In the genomic region with DNA sequence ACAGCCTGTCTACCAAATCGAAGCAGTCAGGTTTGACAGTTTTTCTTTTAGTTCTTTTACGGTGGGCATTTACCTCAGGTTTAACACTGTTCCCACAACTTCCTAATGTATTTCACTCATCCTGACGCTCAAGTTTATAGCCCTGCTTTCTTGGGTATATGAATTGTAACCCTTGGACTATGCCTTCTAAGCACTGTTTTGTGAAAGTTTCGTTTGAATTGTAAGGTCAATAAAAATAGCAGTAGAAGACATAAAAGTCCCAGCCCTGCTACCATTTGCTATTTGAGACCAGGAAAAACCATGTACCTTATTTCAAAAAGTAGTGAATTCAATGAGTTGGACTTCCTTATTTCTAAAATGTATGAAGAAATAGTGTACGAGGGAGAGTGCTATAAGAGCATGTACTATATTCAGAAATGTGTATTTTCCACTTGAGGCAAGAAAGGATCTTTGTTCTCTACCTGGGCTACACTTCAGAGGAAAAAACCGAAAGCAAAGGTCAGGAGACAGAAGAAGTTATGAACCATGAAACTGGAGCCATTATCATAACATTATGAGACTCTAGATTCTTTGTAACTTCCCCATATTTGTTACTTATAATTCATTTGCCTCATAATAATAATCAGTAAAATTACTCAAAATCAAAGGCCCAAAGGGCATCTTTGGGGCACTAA, we compare ENCODE assay signal across 10 cellular contexts. TPM values are rescaled to one million over a fixed set of nuclear protein-coding genes. Genes with fewer than 3 reads are reported as not detected.
A peak's percentile ranks its signal among the peaks of the same experiment; 100 is the strongest.
DNase-seq lines count a peak whose midpoint lies in the region; ATAC-seq and TF ChIP-seq lines count a peak whose summit lies in the region.
"Had no signal": no experiment of that assay in that cellular context is flagged by ENCODE, and none has a peak within 500 bp of the region (broad histone marks: within the 10 kb centered on the region; RNA-seq: fewer than 3 reads in every experiment).

No MANE protein-coding gene starts in this region.

- H3K4me1 Mint-ChIP-seq in activated CD4-positive, alpha-beta memory T cell treated with anti-CD3 and anti-CD28 coated beads for 36 hours (ENCODE audit: low read depth) = peaks cover 42% of the 10 kb centered on the region
- H3K4me1 Mint-ChIP-seq in activated CD4-positive, alpha-beta memory T cell treated with anti-CD3 and anti-CD28 coated beads, Interleukin-2, amount 10 ng/mL, durations not matched to agents 7 days and 5 days = peaks cover 35% of the 10 kb centered on the region

- POLR2A ChIA-PET in activated CD4-positive, alpha-beta memory T cell treated with anti-CD3 and anti-CD28 coated beads for 36 hours (lab: Charles Lee) = no interaction called here
- POLR2A ChIA-PET in activated CD4-positive, alpha-beta memory T cell treated with anti-CD3 and anti-CD28 coated beads, Interleukin-2, amount 10 ng/mL, durations not matched to agents 7 days and 5 days (lab: Charles Lee) = no interaction called here

- H3K4me3 ChIP-seq in colonic mucosa = peak overlapping the region; percentile 78
- H3K4me3 ChIP-seq in skeletal muscle satellite cell (ENCODE audit: low read length) = no peak overlapping the region

- H3K4me1 ChIP-seq in colonic mucosa (peaks cover 8% of the 10 kb centered on the region), skeletal muscle satellite cell (ENCODE audit: control insufficient read depth, insufficient read depth, low read length) (peaks cover 18% of the 10 kb centered on the region)
- H3K4me1 ChIP-seq: BE2C had no signal

- no peaks in the 10 kb centered on the region for H3K27me3 ChIP-seq in colonic mucosa
- H3K27me3 ChIP-seq in skeletal muscle satellite cell (ENCODE audit: control insufficient read depth, insufficient read depth, low read length) = no peaks in the 10 kb centered on the region
- H3K27me3 ChIP-seq: BE2C, gastroesophageal sphincter had no signal

- H3K4me3 Mint-ChIP-seq in activated CD4-positive, alpha-beta memory T cell treated with anti-CD3 and anti-CD28 coated beads for 36 hours = peak overlapping the region; percentile 55
- H3K4me3 Mint-ChIP-seq in activated CD4-positive, alpha-beta memory T cell treated with anti-CD3 and anti-CD28 coated beads, Interleukin-2, amount 10 ng/mL, durations not matched to agents 7 days and 5 days = no peak overlapping the region

- CTCF ChIA-PET in activated CD4-positive, alpha-beta memory T cell treated with anti-CD3 and anti-CD28 coated beads for 36 hours (lab: Charles Lee) = no interaction called here
- CTCF ChIA-PET in activated CD4-positive, alpha-beta memory T cell treated with anti-CD3 and anti-CD28 coated beads, Interleukin-2, amount 10 ng/mL, durations not matched to agents 7 days and 5 days (lab: Charles Lee) = no interaction called here

- H3K27ac ChIP-seq in colonic mucosa = peak overlapping the region; percentile 91

- no peaks in the 10 kb centered on the region for H3K36me3 ChIP-seq in colonic mucosa
- H3K36me3 ChIP-seq in skeletal muscle satellite cell (ENCODE audit: insufficient read depth, low read length) = no peaks in the 10 kb centered on the region
- H3K36me3 ChIP-seq: BE2C, gastroesophageal sphincter had no signal

- ATAC-seq in GM21723 (IDR thresholded peaks at IDR 0.05; ENCODE audit: unreplicated experiment) (no peak), HG02678 (IDR thresholded peaks at IDR 0.05; ENCODE audit: unreplicated experiment) (no peak)
- ATAC-seq: gastroesophageal sphincter had no signal

- H3K9ac ChIP-seq in colonic mucosa (ENCODE audit: low read depth in 2 of 2, low read length in 2 of 2) (peak overlapping the region in 1 of 2 donors; percentile 22), skeletal muscle satellite cell (ENCODE audit: low read depth, low read length) (no peak overlapping the region)

- intact Hi-C loops in activated CD4-positive, alpha-beta memory T cell treated with anti-CD3 and anti-CD28 coated beads for 36 hours (cut with micrococcal nuclease) = loop anchor here (10.0 kb wide), 1 partner anchor 489 kb away; no protein-coding TSS in a partner anchor
- intact Hi-C loops in colonic mucosa (cut with DNase I) = no loop called here

- TF ChIP-seq CTCF in colonic mucosa (IDR thresholded peaks at IDR 0.05) = no peak

- H3K27ac Mint-ChIP-seq in activated CD4-positive, alpha-beta memory T cell treated with anti-CD3 and anti-CD28 coated beads for 36 hours = no peak overlapping the region
- H3K27ac Mint-ChIP-seq in activated CD4-positive, alpha-beta memory T cell treated with anti-CD3 and anti-CD28 coated beads, Interleukin-2, amount 10 ng/mL, durations not matched to agents 7 days and 5 days = no peak overlapping the region

- no peaks in the 10 kb centered on the region for H3K9me3 Mint-ChIP-seq in activated CD4-positive, alpha-beta memory T cell treated with anti-CD3 and anti-CD28 coated beads for 36 hours
- H3K9me3 Mint-ChIP-seq in activated CD4-positive, alpha-beta memory T cell treated with anti-CD3 and anti-CD28 coated beads, Interleukin-2, amount 10 ng/mL, durations not matched to agents 7 days and 5 days = no peaks in the 10 kb centered on the region

- no peaks in the 10 kb centered on the region for H3K27me3 Mint-ChIP-seq in activated CD4-positive, alpha-beta memory T cell treated with anti-CD3 and anti-CD28 coated beads for 36 hours
- H3K27me3 Mint-ChIP-seq in activated CD4-positive, alpha-beta memory T cell treated with anti-CD3 and anti-CD28 coated beads, Interleukin-2, amount 10 ng/mL, durations not matched to agents 7 days and 5 days = no peaks in the 10 kb centered on the region

- no peak for DNase-seq in activated CD4-positive, alpha-beta memory T cell treated with anti-CD3 and anti-CD28 coated beads for 36 hours
- no peak for DNase-seq in activated CD4-positive, alpha-beta memory T cell treated with anti-CD3 and anti-CD28 coated beads, Interleukin-2, amount 10 ng/mL, durations not matched to agents 7 days and 5 days
- peak; percentile 52 for DNase-seq in MV-4-11 (lab: John Stamatoyannopoulos, UW)
- DNase-seq in colonic mucosa = peak; percentile 22
- no peak for DNase-seq in NCI-H1048 (lab: John Stamatoyannopoulos, UW)
- DNase-seq: BE2C had no signal

- no peaks in the 10 kb centered on the region for H3K9me3 ChIP-seq in colonic mucosa
- no peaks in the 10 kb centered on the region for H3K9me3 ChIP-seq in skeletal muscle satellite cell (replicated peaks; ENCODE audit: low read length)
- H3K9me3 ChIP-seq: BE2C, gastroesophageal sphincter had no signal

- peak overlapping the region; percentile 83 for H3K4me2 ChIP-seq in skeletal muscle satellite cell (ENCODE audit: low read length)

- peaks cover 15% of the 10 kb centered on the region for H3K36me3 Mint-ChIP-seq in activated CD4-positive, alpha-beta memory T cell treated with anti-CD3 and anti-CD28 coated beads for 36 hours
- peaks cover 9% of the 10 kb centered on the region for H3K36me3 Mint-ChIP-seq in activated CD4-positive, alpha-beta memory T cell treated with anti-CD3 and anti-CD28 coated beads, Interleukin-2, amount 10 ng/mL, durations not matched to agents 7 days and 5 days (ENCODE audit: low read depth)

RNA-seq across cellular contexts. Expression of a gene that starts 1.9 kb away (rescaled TPM):
- total RNA-seq in activated CD4-positive, alpha-beta memory T cell treated with anti-CD3 and anti-CD28 coated beads for 36 hours = 10 to 100 TPM; 82.5 to 87.1 TPM
- total RNA-seq in activated CD4-positive, alpha-beta memory T cell treated with anti-CD3 and anti-CD28 coated beads, Interleukin-2, amount 10 ng/mL, durations not matched to agents 7 days and 5 days = 10 to 100 TPM; 63.3 to 67.5 TPM
- 10 to 100 TPM; 49.6 to 64.2 TPM for total RNA-seq in colonic mucosa
- 62.9 and 86.7 TPM in 2 replicates for total RNA-seq in skeletal muscle satellite cell (2012; rRNA removed)

Comparison
In these comparisons a context has a peak if more than half of its experiments do, and no peak if none do; other contexts are left out.
1. DNase-seq: peak in MV-4-11 (single experiment) and colonic mucosa (single experiment); none in activated CD4-positive, alpha-beta memory T cell treated with anti-CD3 and anti-CD28 coated beads for 36 hours (single experiment), activated CD4-positive, alpha-beta memory T cell treated with anti-CD3 and anti-CD28 coated beads, Interleukin-2, amount 10 ng/mL, durations not matched to agents 7 days and 5 days (single experiment) and NCI-H1048 (single experiment).